Comparison of ENCODE assay signal across 8 cellular contexts in genomic region chr6:36129889-36130671, GRCh38. TPM values are rescaled to one million over a fixed set of nuclear protein-coding genes. Genes with fewer than 3 reads are reported as not detected.
DNase-seq lines count a peak whose midpoint lies in the region; ATAC-seq, FAIRE-seq and TF ChIP-seq lines count a peak whose summit lies in the region.

MAPK13 (plus strand) TSS chr6:36130513; CDS start chr6:36130583, 70 bp downstream.

- no peaks in the 10 kb centered on the region for H3K9me3 ChIP-seq in BLaER1 treated with 17β-estradiol and CSF1 and Interleukin-3, amounts not matched to agents 10 nM and 100 nM (replicated peaks in 1 of 11)
- no peaks in the 10 kb centered on the region for H3K9me3 ChIP-seq in pancreas

- H3K27me3 Mint-ChIP-seq in activated CD8-positive, alpha-beta T cell treated with anti-CD3 and anti-CD28 coated beads for 36 hours, result no peaks in the 10 kb centered on the region

- peak within 1 kb of the TSS; percentile 73 to 95 (median 86) for H3K9ac ChIP-seq in BLaER1 treated with 17β-estradiol and CSF1 and Interleukin-3, amounts not matched to agents 10 nM and 100 nM

- DNase-seq in activated CD8-positive, alpha-beta T cell treated with anti-CD3 and anti-CD28 coated beads for 36 hours, result peak; percentile 63
- DNase-seq in fibroblast of peridontal ligament (ENCODE audit: extremely low read depth) (peak; percentile 49), pancreas (peak; percentile 55 to 86 (median 70)), amygdala (lab: John Stamatoyannopoulos, UW) (no peak), COLO829 (ENCODE audit: low spot score) (no peak)

- peak within 1 kb of the TSS; percentile 88 for H3K4me3 Mint-ChIP-seq in activated CD8-positive, alpha-beta T cell treated with anti-CD3 and anti-CD28 coated beads for 36 hours

- no peak for TF ChIP-seq CTCF in activated CD8-positive, alpha-beta T cell treated with anti-CD3 and anti-CD28 coated beads for 36 hours (IDR thresholded peaks at IDR 0.05)
- no peak for TF ChIP-seq CTCF in pancreas (IDR thresholded peaks at IDR 0.05)

- peaks cover 63% of the 10 kb centered on the region for H3K4me1 Mint-ChIP-seq in activated CD8-positive, alpha-beta T cell treated with anti-CD3 and anti-CD28 coated beads for 36 hours (ENCODE audit: low read depth)

- intact Hi-C loops in activated CD8-positive, alpha-beta T cell treated with anti-CD3 and anti-CD28 coated beads for 36 hours (cut with micrococcal nuclease), result loop anchor here (2.0 to 10.0 kb wide), 2 partner anchors 67 to 235 kb away; partner anchors contain the start of gene BRPF3
- intact Hi-C loops in pancreas (cut with DNase I), result loop anchor here in 1 of 3 donors (10.0 kb wide), 1 partner anchor 65 kb away; the partner anchor contains the start of gene BRPF3

- H4K20me1 ChIP-seq in BLaER1 treated with 17β-estradiol and CSF1 and Interleukin-3, amounts not matched to agents 10 nM and 100 nM, result peaks cover 0 to under 1% (median 0%) of the 10 kb centered on the region in 11 experiments; a peak in 3 of 22 replicates

- H3K4me1 ChIP-seq in BLaER1 treated with 17β-estradiol and CSF1 and Interleukin-3, amounts not matched to agents 10 nM and 100 nM, result peaks cover 87 to 96% (median 93%) of the 10 kb centered on the region in 10 experiments
- H3K4me1 ChIP-seq in pancreas, result peaks cover 3 to 15% (median 12%) of the 10 kb centered on the region in 3 donors

- TF ChIP-seq EP300 in Ishikawa (IDR thresholded peaks at IDR 0.05; ENCODE audit: borderline replicate concordance), result no peak

- FAIRE-seq in pancreas (lab: Jason Lieb, UNC), result no peak

- H3K9me3 Mint-ChIP-seq in activated CD8-positive, alpha-beta T cell treated with anti-CD3 and anti-CD28 coated beads for 36 hours, result no peaks in the 10 kb centered on the region

- no peak for TF ChIP-seq RAD21 in Ishikawa (IDR thresholded peaks at IDR 0.05; ENCODE audit: low read depth)

- H3K36me3 ChIP-seq in BLaER1 treated with 17β-estradiol and CSF1 and Interleukin-3, amounts not matched to agents 10 nM and 100 nM, result peaks cover 0 to 28% (median 0%) of the 10 kb centered on the region in 11 experiments; a peak in 8 of 22 replicates
- no peaks in the 10 kb centered on the region for H3K36me3 ChIP-seq in pancreas

- H3K27me3 ChIP-seq in BLaER1 treated with 17β-estradiol and CSF1 and Interleukin-3, amounts not matched to agents 10 nM and 100 nM, result no peaks in the 10 kb centered on the region
- no peaks in the 10 kb centered on the region for H3K27me3 ChIP-seq in pancreas

- 2 to 3% methylated on average over 42 to 61 of the region's 61 CpGs for WGBS in pancreas, 2 donors

- peak; percentile 10 for ATAC-seq in activated CD8-positive, alpha-beta T cell treated with anti-CD3 and anti-CD28 coated beads for 36 hours
- ATAC-seq in pancreas, result peak; percentile 60 to 79 (median 67)
- ATAC-seq in GM19035 (IDR thresholded peaks at IDR 0.05; ENCODE audit: unreplicated experiment), result no peak

- POLR2A ChIA-PET in activated CD8-positive, alpha-beta T cell treated with anti-CD3 and anti-CD28 coated beads for 36 hours (lab: Charles Lee), result interaction anchor here (1.1 to 5.0 kb wide), 14 partner anchors 8 to 181 kb away, joined by 3 to 42 read pairs (median 6); partner anchors contain the start of genes BRPF3 and MAPK14

- peak within 1 kb of the TSS; percentile 62 to 77 (median 66) for H3K4me3 ChIP-seq in BLaER1 treated with 17β-estradiol and CSF1 and Interleukin-3, amounts not matched to agents 10 nM and 100 nM
- H3K4me3 ChIP-seq in pancreas, result peak within 1 kb of the TSS; percentile 42 to 66 (median 52)

- peak within 1 kb of the TSS; percentile 87 to 100 (median 97) for H3K4me2 ChIP-seq in BLaER1 treated with 17β-estradiol and CSF1 and Interleukin-3, amounts not matched to agents 10 nM and 100 nM

- CTCF ChIA-PET in activated CD8-positive, alpha-beta T cell treated with anti-CD3 and anti-CD28 coated beads for 36 hours (lab: Charles Lee), result interaction anchor here (1.5 to 5.1 kb wide), 5 partner anchors 8 to 102 kb away, joined by 6 to 37 read pairs (median 24); partner anchors contain the start of gene MAPK14

- H3K36me3 Mint-ChIP-seq in activated CD8-positive, alpha-beta T cell treated with anti-CD3 and anti-CD28 coated beads for 36 hours (ENCODE audit: low read depth), result peaks cover 23% of the 10 kb centered on the region

- peak within 1 kb of the TSS; percentile 74 to 94 (median 89) for H3K27ac ChIP-seq in BLaER1 treated with 17β-estradiol and CSF1 and Interleukin-3, amounts not matched to agents 10 nM and 100 nM
- peak within 1 kb of the TSS; percentile 86 to 94 (median 92) for H3K27ac ChIP-seq in pancreas

- peak within 1 kb of the TSS; percentile 96 for H3K27ac Mint-ChIP-seq in activated CD8-positive, alpha-beta T cell treated with anti-CD3 and anti-CD28 coated beads for 36 hours

TF ChIP-seq in Ishikawa, 13 proteins besides CTCF, POLR2A, EP300 and RAD21:
- TF ChIP-seq EGR1 (IDR thresholded peaks at IDR 0.05) (0 out of 2 replicates have a peak, but pooled peaks have one; percentile 27), USF1 (IDR thresholded peaks at IDR 0.05) (no peak)

RNA-seq across cellular contexts. Expression of gene MAPK13, which starts in this region (rescaled TPM):
- total RNA-seq in activated CD8-positive, alpha-beta T cell treated with anti-CD3 and anti-CD28 coated beads for 36 hours, result 10 to 100 TPM; 60.4 to 60.9 TPM
- 10 to 100 TPM; 29.9 to 46.3 (median 34.3) TPM for total RNA-seq in pancreas
- 10 to 100 TPM; 20.2 to 28.9 TPM for polyA plus RNA-seq in pancreas

Comparison
In these comparisons a context has a peak if more than half of its experiments do, and no peak if none do; other contexts are left out.
1. DNase-seq: peak in activated CD8-positive, alpha-beta T cell treated with anti-CD3 and anti-CD28 coated beads for 36 hours (single experiment), fibroblast of peridontal ligament (single experiment) and pancreas (6 of 6); none in amygdala (0 of 56) and COLO829 (single experiment).